Comparison of ENCODE assay signal across 30 cellular contexts in the genomic region with DNA sequence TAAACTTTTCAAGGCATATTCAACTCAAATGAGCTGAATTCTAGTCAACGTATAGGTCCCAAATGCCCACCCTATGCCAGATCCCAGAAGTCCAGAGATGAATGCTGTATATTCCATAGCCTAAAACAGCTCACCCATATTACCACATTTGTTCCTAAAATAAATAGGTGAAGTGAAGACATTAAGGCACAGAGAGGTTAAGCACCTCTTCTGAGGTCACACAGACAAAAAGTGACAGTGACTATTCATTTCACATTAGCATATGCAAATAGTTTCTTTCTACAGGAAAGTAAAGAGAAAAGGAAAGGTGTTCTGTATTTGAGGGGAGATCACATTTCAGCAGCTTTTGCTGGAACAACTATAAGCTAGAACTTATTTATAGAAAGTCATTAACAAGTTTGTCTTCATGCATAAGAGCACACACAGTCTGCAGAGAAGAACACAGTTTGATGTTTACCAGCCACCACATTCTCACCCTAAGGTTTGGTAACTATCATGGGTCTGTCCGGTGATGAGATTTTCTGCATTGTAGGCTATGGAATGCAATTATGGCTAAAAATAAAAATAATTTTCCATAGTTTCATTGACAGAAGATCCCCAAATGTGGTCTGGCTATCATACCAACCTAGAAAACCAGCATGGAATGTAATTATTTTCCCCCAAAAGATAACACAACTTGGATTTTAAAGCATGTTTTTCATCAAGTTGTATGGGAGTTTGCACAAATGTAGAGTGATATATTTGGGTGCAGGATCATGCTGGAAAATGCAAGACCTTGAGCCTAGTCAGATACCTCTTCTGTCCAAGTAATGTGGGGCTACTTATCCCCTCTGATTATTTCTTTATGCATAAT.
"Had no signal": no experiment of that assay in that cellular context is flagged by ENCODE, and none has a peak within 500 bp of the region (broad histone marks: within the 10 kb centered on the region; RNA-seq: fewer than 3 reads in every experiment).

No MANE protein-coding gene starts in this region.

- H3K4me1 ChIP-seq: esophagus squamous epithelium, heart right ventricle, left lung, neural progenitor cell, prostate gland, right atrium auricular region, suprapubic skin, transverse colon, upper lobe of right lung, uterus had no signal

- H2AFZ ChIP-seq: neural progenitor cell had no signal

- H3K4me2 ChIP-seq: neural progenitor cell, smooth muscle cell had no signal

- H3K36me3 ChIP-seq: esophagus squamous epithelium, heart right ventricle, left lung, neural progenitor cell, prostate gland, right atrium auricular region, suprapubic skin, transverse colon, upper lobe of right lung, uterus had no signal

- H3K27me3 ChIP-seq: left lung, neural progenitor cell, right atrium auricular region, suprapubic skin, transverse colon, upper lobe of right lung, uterus had no signal

- H3K9ac ChIP-seq: neural progenitor cell had no signal

- H3K27ac ChIP-seq: esophagus squamous epithelium, heart right ventricle, left lung, neural progenitor cell, prostate gland, right atrium auricular region, suprapubic skin, transverse colon, upper lobe of right lung, uterus had no signal

- ATAC-seq: effector memory CD8-positive, alpha-beta T cell; heart right ventricle; left cardiac atrium; left lung; mucosa of descending colon; natural killer cell treated with Interleukin-12 subunit alpha and Interleukin-12 subunit beta and Interleukin-15 and Interleukin-18, amount 100 ng/mL, for 72 hours; sciatic nerve; stimulated activated naive CD8-positive, alpha-beta T cell treated with anti-CD3 and anti-CD28 coated beads, Interleukin-15, amount 100 ng/mL, for 72 hours; upper lobe of right lung had no signal

- FAIRE-seq: endometrium, islet of Langerhans had no signal

- DNase-seq: effector memory CD8-positive, alpha-beta T cell; erythroblast; esophagus squamous epithelium; foreskin melanocyte; glutamatergic neuron; heart right ventricle; hippocampal formation; left cardiac atrium; left lung; mesenchymal stem cell; mucosa of descending colon; naive B cell; stimulated activated CD4-positive, alpha-beta T cell treated with anti-CD3 and anti-CD28 coated beads, Interleukin-12 subunit alpha, Interleukin-12 subunit beta, amount 100 ng/mL, for 4 hours; stimulated activated CD4-positive, alpha-beta T cell treated with anti-CD3 and anti-CD28 coated beads, Interleukin-1b, Interleukin-23, amount 100 ng/mL, for 48 hours; stimulated activated CD4-positive, alpha-beta T cell treated with anti-CD3 and anti-CD28 coated beads, Interleukin-4, amount 100 ng/mL, for 1 hour; stimulated activated CD8-positive, alpha-beta memory T cell treated with anti-CD3 and anti-CD28 coated beads, Interleukin-4, amount 100 ng/mL, for 48 hours; stimulated activated naive CD4-positive, alpha-beta T cell; stimulated activated naive CD8-positive, alpha-beta T cell treated with anti-CD3 and anti-CD28 coated beads, Interleukin-15, amount 100 ng/mL, for 72 hours; transverse colon; upper lobe of right lung; uterus had no signal

- H3K4me3 ChIP-seq: esophagus squamous epithelium, heart right ventricle, left lung, mucosa of descending colon, neural progenitor cell, prostate gland, right atrium auricular region, smooth muscle cell, suprapubic skin, transverse colon, upper lobe of right lung, uterus had no signal

- H3K9me3 ChIP-seq: esophagus squamous epithelium, heart right ventricle, left lung, mucosa of descending colon, prostate gland, right atrium auricular region, suprapubic skin, transverse colon, upper lobe of right lung, uterus had no signal
